1 cellular context compared by ENCODE assay signal in genomic region chr2:42675815-42676214, GRCh38.
TF ChIP-seq lines count a peak whose summit lies in the region.

No MANE protein-coding gene starts in this region.

TF ChIP-seq in HepG2, 621 proteins besides CTCF, POLR2A, EP300 and RAD21 (continued from another document and continues in another):
- TF ChIP-seq ATF2 (CRISPR knock-in tag; IDR thresholded peaks at IDR 0.05): no peak
- TF ChIP-seq IRF2 (CRISPR knock-in tag; IDR thresholded peaks at IDR 0.05): peak; percentile 28; the same call in 1 of the 2 replicates
- TF ChIP-seq ZNF724P (CRISPR knock-in tag; IDR thresholded peaks at IDR 0.05; ENCODE audit: borderline replicate concordance): no peak
- TF ChIP-seq FOXA1 (IDR thresholded peaks at IDR 0.05): peak; percentile 82
- peak; percentile 88 for TF ChIP-seq FOXA1 (CRISPR knock-in tag; IDR thresholded peaks at IDR 0.05)
- peak; percentile 66; the same call in 1 of the 2 replicates for TF ChIP-seq GATAD2A (CRISPR knock-in tag; IDR thresholded peaks at IDR 0.05)
- TF ChIP-seq ZBTB43 (CRISPR knock-in tag; conservative IDR thresholded peaks at IDR 0.05): 0 out of 2 replicates have a peak, but pooled peaks have one; percentile 20
- TF ChIP-seq, protein P1, sequence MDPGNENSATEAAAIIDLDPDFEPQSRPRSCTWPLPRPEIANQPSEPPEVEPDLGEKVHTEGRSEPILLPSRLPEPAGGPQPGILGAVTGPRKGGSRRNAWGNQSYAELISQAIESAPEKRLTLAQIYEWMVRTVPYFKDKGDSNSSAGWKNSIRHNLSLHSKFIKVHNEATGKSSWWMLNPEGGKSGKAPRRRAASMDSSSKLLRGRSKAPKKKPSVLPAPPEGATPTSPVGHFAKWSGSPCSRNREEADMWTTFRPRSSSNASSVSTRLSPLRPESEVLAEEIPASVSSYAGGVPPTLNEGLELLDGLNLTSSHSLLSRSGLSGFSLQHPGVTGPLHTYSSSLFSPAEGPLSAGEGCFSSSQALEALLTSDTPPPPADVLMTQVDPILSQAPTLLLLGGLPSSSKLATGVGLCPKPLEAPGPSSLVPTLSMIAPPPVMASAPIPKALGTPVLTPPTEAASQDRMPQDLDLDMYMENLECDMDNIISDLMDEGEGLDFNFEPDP (CRISPR knock-in tag; conservative IDR thresholded peaks at IDR 0.05): no peak
- no peak for TF ChIP-seq HNRNPK (IDR thresholded peaks at IDR 0.05; ENCODE audit: low read depth, low read length, poor library complexity, severe bottlenecking)
- TF ChIP-seq ZNF484 (CRISPR knock-in tag; IDR thresholded peaks at IDR 0.05; ENCODE audit: borderline replicate concordance, low read depth): no peak
- no peak for TF ChIP-seq SSRP1 (CRISPR knock-in tag; IDR thresholded peaks at IDR 0.05)
- no peak for TF ChIP-seq CAMTA2 (CRISPR knock-in tag; IDR thresholded peaks at IDR 0.05; ENCODE audit: borderline replicate concordance)
- 0 out of 2 replicates have a peak, but pooled peaks have one; percentile 24 for TF ChIP-seq HDAC1 (CRISPR knock-in tag; IDR thresholded peaks at IDR 0.05)
- TF ChIP-seq ZNF496 (CRISPR knock-in tag; IDR thresholded peaks at IDR 0.05; ENCODE audit: insufficient replicate concordance): no peak
- 0 out of 2 replicates have a peak, but pooled peaks have one; percentile 28 for TF ChIP-seq HNF4G (IDR thresholded peaks at IDR 0.05; ENCODE audit: borderline replicate concordance, low read depth, low read length)
- TF ChIP-seq HNF4G (CRISPR knock-in tag; IDR thresholded peaks at IDR 0.05; ENCODE audit: borderline replicate concordance, low read depth): no peak
- 0 out of 2 replicates have a peak, but pooled peaks have one; percentile 19 for TF ChIP-seq REPIN1 (CRISPR knock-in tag; IDR thresholded peaks at IDR 0.05; ENCODE audit: borderline replicate concordance, low read depth)
- TF ChIP-seq FOXK2 (IDR thresholded peaks at IDR 0.05): peak; percentile 56; the same call in 1 of the 2 replicates
- TF ChIP-seq, protein P2, sequence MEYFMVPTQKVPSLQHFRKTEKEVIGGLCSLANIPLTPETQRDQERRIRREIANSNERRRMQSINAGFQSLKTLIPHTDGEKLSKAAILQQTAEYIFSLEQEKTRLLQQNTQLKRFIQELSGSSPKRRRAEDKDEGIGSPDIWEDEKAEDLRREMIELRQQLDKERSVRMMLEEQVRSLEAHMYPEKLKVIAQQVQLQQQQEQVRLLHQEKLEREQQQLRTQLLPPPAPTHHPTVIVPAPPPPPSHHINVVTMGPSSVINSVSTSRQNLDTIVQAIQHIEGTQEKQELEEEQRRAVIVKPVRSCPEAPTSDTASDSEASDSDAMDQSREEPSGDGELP (IDR thresholded peaks at IDR 0.05; ENCODE audit: borderline replicate concordance, low read depth): peak; percentile 61; the same call in 1 of the 2 replicates
- TF ChIP-seq GFI1 (CRISPR knock-in tag; IDR thresholded peaks at IDR 0.05; ENCODE audit: borderline replicate concordance): peak; percentile 31; the same call in 1 of the 2 replicates
- TF ChIP-seq, protein P3, sequence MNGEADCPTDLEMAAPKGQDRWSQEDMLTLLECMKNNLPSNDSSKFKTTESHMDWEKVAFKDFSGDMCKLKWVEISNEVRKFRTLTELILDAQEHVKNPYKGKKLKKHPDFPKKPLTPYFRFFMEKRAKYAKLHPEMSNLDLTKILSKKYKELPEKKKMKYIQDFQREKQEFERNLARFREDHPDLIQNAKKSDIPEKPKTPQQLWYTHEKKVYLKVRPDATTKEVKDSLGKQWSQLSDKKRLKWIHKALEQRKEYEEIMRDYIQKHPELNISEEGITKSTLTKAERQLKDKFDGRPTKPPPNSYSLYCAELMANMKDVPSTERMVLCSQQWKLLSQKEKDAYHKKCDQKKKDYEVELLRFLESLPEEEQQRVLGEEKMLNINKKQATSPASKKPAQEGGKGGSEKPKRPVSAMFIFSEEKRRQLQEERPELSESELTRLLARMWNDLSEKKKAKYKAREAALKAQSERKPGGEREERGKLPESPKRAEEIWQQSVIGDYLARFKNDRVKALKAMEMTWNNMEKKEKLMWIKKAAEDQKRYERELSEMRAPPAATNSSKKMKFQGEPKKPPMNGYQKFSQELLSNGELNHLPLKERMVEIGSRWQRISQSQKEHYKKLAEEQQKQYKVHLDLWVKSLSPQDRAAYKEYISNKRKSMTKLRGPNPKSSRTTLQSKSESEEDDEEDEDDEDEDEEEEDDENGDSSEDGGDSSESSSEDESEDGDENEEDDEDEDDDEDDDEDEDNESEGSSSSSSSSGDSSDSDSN (CRISPR knock-in tag; IDR thresholded peaks at IDR 0.05): no peak
- TF ChIP-seq FOXA3 (CRISPR knock-in tag; IDR thresholded peaks at IDR 0.05): peak; percentile 91
- TF ChIP-seq, protein P4, sequence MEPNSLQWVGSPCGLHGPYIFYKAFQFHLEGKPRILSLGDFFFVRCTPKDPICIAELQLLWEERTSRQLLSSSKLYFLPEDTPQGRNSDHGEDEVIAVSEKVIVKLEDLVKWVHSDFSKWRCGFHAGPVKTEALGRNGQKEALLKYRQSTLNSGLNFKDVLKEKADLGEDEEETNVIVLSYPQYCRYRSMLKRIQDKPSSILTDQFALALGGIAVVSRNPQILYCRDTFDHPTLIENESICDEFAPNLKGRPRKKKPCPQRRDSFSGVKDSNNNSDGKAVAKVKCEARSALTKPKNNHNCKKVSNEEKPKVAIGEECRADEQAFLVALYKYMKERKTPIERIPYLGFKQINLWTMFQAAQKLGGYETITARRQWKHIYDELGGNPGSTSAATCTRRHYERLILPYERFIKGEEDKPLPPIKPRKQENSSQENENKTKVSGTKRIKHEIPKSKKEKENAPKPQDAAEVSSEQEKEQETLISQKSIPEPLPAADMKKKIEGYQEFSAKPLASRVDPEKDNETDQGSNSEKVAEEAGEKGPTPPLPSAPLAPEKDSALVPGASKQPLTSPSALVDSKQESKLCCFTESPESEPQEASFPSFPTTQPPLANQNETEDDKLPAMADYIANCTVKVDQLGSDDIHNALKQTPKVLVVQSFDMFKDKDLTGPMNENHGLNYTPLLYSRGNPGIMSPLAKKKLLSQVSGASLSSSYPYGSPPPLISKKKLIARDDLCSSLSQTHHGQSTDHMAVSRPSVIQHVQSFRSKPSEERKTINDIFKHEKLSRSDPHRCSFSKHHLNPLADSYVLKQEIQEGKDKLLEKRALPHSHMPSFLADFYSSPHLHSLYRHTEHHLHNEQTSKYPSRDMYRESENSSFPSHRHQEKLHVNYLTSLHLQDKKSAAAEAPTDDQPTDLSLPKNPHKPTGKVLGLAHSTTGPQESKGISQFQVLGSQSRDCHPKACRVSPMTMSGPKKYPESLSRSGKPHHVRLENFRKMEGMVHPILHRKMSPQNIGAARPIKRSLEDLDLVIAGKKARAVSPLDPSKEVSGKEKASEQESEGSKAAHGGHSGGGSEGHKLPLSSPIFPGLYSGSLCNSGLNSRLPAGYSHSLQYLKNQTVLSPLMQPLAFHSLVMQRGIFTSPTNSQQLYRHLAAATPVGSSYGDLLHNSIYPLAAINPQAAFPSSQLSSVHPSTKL (CRISPR knock-in tag; IDR thresholded peaks at IDR 0.05): peak; percentile 79
- no peak for TF ChIP-seq SMAD3 (CRISPR knock-in tag; IDR thresholded peaks at IDR 0.05)
- TF ChIP-seq CEBPZ (IDR thresholded peaks at IDR 0.05; ENCODE audit: low read length): no peak
- no peak for TF ChIP-seq ZKSCAN1 (IDR thresholded peaks at IDR 0.05; ENCODE audit: low read length)
- TF ChIP-seq, protein P5, sequence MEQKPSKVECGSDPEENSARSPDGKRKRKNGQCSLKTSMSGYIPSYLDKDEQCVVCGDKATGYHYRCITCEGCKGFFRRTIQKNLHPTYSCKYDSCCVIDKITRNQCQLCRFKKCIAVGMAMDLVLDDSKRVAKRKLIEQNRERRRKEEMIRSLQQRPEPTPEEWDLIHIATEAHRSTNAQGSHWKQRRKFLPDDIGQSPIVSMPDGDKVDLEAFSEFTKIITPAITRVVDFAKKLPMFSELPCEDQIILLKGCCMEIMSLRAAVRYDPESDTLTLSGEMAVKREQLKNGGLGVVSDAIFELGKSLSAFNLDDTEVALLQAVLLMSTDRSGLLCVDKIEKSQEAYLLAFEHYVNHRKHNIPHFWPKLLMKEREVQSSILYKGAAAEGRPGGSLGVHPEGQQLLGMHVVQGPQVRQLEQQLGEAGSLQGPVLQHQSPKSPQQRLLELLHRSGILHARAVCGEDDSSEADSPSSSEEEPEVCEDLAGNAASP (CRISPR knock-in tag; IDR thresholded peaks at IDR 0.05; ENCODE audit: borderline replicate concordance): peak; percentile 34; the same call in 1 of the 2 replicates
- TF ChIP-seq, protein P6, sequence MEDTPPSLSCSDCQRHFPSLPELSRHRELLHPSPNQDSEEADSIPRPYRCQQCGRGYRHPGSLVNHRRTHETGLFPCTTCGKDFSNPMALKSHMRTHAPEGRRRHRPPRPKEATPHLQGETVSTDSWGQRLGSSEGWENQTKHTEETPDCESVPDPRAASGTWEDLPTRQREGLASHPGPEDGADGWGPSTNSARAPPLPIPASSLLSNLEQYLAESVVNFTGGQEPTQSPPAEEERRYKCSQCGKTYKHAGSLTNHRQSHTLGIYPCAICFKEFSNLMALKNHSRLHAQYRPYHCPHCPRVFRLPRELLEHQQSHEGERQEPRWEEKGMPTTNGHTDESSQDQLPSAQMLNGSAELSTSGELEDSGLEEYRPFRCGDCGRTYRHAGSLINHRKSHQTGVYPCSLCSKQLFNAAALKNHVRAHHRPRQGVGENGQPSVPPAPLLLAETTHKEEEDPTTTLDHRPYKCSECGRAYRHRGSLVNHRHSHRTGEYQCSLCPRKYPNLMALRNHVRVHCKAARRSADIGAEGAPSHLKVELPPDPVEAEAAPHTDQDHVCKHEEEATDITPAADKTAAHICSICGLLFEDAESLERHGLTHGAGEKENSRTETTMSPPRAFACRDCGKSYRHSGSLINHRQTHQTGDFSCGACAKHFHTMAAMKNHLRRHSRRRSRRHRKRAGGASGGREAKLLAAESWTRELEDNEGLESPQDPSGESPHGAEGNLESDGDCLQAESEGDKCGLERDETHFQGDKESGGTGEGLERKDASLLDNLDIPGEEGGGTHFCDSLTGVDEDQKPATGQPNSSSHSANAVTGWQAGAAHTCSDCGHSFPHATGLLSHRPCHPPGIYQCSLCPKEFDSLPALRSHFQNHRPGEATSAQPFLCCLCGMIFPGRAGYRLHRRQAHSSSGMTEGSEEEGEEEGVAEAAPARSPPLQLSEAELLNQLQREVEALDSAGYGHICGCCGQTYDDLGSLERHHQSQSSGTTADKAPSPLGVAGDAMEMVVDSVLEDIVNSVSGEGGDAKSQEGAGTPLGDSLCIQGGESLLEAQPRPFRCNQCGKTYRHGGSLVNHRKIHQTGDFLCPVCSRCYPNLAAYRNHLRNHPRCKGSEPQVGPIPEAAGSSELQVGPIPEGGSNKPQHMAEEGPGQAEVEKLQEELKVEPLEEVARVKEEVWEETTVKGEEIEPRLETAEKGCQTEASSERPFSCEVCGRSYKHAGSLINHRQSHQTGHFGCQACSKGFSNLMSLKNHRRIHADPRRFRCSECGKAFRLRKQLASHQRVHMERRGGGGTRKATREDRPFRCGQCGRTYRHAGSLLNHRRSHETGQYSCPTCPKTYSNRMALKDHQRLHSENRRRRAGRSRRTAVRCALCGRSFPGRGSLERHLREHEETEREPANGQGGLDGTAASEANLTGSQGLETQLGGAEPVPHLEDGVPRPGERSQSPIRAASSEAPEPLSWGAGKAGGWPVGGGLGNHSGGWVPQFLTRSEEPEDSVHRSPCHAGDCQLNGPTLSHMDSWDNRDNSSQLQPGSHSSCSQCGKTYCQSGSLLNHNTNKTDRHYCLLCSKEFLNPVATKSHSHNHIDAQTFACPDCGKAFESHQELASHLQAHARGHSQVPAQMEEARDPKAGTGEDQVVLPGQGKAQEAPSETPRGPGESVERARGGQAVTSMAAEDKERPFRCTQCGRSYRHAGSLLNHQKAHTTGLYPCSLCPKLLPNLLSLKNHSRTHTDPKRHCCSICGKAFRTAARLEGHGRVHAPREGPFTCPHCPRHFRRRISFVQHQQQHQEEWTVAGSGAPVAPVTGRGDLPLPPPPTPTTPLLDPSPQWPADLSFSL (CRISPR knock-in tag; IDR thresholded peaks at IDR 0.05): 0 out of 2 replicates have a peak, but pooled peaks have one; percentile 9
- TF ChIP-seq HES4 (CRISPR knock-in tag; IDR thresholded peaks at IDR 0.05; ENCODE audit: borderline replicate concordance): no peak
- peak; percentile 74 for TF ChIP-seq ELF3 (CRISPR knock-in tag; IDR thresholded peaks at IDR 0.05)
- TF ChIP-seq BCL6 (CRISPR knock-in tag; IDR thresholded peaks at IDR 0.05): peak; percentile 76
- TF ChIP-seq ZNF777 (CRISPR knock-in tag; IDR thresholded peaks at IDR 0.05): no peak
